14 cellular contexts compared by ENCODE assay signal in the genomic region with DNA sequence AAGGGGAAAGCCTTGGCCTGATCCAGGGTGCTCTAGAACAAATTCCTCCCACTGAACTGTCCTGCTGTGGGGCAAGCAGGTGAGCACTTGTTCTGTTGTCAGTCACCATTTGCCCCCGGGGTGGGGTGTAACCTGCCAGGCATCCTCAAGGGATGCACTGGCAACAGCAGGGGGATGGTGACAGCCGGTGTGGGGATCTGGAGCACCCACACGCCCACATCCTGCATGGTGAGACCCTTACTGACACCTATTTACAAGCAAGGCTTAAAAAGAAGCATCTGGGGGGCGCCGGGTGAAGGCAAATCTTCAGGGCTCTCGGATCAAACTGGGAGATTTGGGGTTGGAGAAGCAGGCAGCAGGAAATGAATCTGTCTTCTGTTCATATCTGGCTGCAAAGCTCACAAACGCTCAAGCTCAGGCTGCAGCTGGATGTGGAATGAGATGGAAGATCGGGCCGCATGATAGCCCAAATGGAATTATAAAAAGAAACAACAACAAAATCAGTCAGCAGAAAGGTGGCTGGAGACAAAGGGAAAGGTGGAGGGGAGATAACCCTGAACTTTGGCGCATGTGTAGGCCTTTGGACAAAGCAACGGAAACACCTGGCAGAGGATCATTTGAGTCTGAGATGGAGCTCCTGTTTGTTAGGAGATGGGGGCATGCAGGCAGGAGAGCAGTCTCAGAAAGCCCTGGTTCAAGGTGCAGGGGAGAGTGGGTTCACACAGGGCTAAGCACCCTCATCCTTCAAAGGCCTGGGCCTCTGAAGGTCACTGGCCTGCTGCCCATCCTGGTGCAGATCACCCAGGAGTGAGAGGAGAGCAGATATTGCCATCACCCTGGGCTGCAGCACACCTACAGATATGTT. TPM values are rescaled to one million over a fixed set of nuclear protein-coding genes. Genes with fewer than 3 reads are reported as not detected.
A peak's percentile ranks its signal among the peaks of the same experiment; 100 is the strongest.
DNase-seq lines count a peak whose midpoint lies in the region; ATAC-seq lines count a peak whose summit lies in the region.
"Had no signal": no experiment of that assay in that cellular context is flagged by ENCODE, and none has a peak within 500 bp of the region (broad histone marks: within the 10 kb centered on the region; RNA-seq: fewer than 3 reads in every experiment).

No MANE protein-coding gene starts in this region.

- intact Hi-C loops in activated CD4-positive, alpha-beta T cell treated with anti-CD3 and anti-CD28 coated beads for 36 hours (cut with DNase I, micrococcal nuclease): no loop called here
- intact Hi-C loops in activated T-helper 1 cell treated with anti-CD3 and anti-CD28 coated beads, Interleukin-12 subunit alpha, Interleukin-12 subunit beta, Interleukin-2, Interleukin-4 antibody, amounts not matched to agents 30 ng/mL and 10 ng/mL and 1 ng/mL, durations not matched to agents 14 hours and 24 hours and 36 hours (cut with micrococcal nuclease): loop anchor here (10.0 kb wide), 1 partner anchor 764 kb away; no protein-coding TSS in a partner anchor

- no peaks in the 10 kb centered on the region for H3K36me3 Mint-ChIP-seq in activated CD4-positive, alpha-beta T cell treated with anti-CD3 and anti-CD28 coated beads for 36 hours (ENCODE audit: low read depth)
- H3K36me3 Mint-ChIP-seq in activated T-helper 1 cell treated with anti-CD3 and anti-CD28 coated beads, Interleukin-12 subunit alpha, Interleukin-12 subunit beta, Interleukin-2, Interleukin-4 antibody, amounts not matched to agents 30 ng/mL and 10 ng/mL and 1 ng/mL, durations not matched to agents 14 hours and 24 hours and 36 hours (ENCODE audit: low read depth): no peaks in the 10 kb centered on the region
- peaks cover 0 to 3% (median 0%) of the 10 kb centered on the region in 3 donors for H3K36me3 Mint-ChIP-seq in naive thymus-derived CD8-positive, alpha-beta T cell

- DNase-seq in activated CD4-positive, alpha-beta T cell treated with anti-CD3 and anti-CD28 coated beads for 36 hours: peak; percentile 24
- DNase-seq in activated CD4-positive, alpha-beta T cell treated with anti-CD3 and anti-CD28 coated beads for 4 hours: no peak
- DNase-seq in NCI-H146 treated with DMSO at 0.1 percent for 48 hours (lab: John Stamatoyannopoulos, UW; ENCODE audit: unreplicated experiment): peak; percentile 72
- DNase-seq in activated T-helper 1 cell treated with anti-CD3 and anti-CD28 coated beads, Interleukin-12 subunit alpha, Interleukin-12 subunit beta, Interleukin-2, Interleukin-4 antibody, amounts not matched to agents 30 ng/mL and 10 ng/mL and 1 ng/mL, durations not matched to agents 14 hours and 24 hours and 36 hours (ENCODE audit: low spot score): no peak
- peak in 4 of 10 donors; percentile 22 to 51 (median 32) for DNase-seq in naive thymus-derived CD8-positive, alpha-beta T cell
- DNase-seq in NCI-H345 (lab: John Stamatoyannopoulos, UW): no peak
- no peak for DNase-seq in NAMALWA (ENCODE audit: low spot score)
- DNase-seq: caudate nucleus, mesenchymal stem cell, MV-4-11, occipital lobe, stomach had no signal

- H3K4me3 Mint-ChIP-seq in activated CD4-positive, alpha-beta T cell treated with anti-CD3 and anti-CD28 coated beads for 36 hours: peak overlapping the region; percentile 1
- H3K4me3 Mint-ChIP-seq in activated T-helper 1 cell treated with anti-CD3 and anti-CD28 coated beads, Interleukin-12 subunit alpha, Interleukin-12 subunit beta, Interleukin-2, Interleukin-4 antibody, amounts not matched to agents 30 ng/mL and 10 ng/mL and 1 ng/mL, durations not matched to agents 14 hours and 24 hours and 36 hours: peak overlapping the region; percentile 71
- H3K4me3 Mint-ChIP-seq in naive thymus-derived CD8-positive, alpha-beta T cell: peak overlapping the region; percentile 88 to 97 (median 93)

- peak; percentile 30 for ATAC-seq in activated CD4-positive, alpha-beta T cell treated with anti-CD3 and anti-CD28 coated beads for 36 hours
- peak; percentile 68 to 71 for ATAC-seq in naive thymus-derived CD8-positive, alpha-beta T cell
- ATAC-seq in HG03565 (IDR thresholded peaks at IDR 0.05; ENCODE audit: unreplicated experiment): no peak

- H3K4me1 Mint-ChIP-seq in activated CD4-positive, alpha-beta T cell treated with anti-CD3 and anti-CD28 coated beads for 36 hours: peaks cover 14% of the 10 kb centered on the region
- H3K4me1 Mint-ChIP-seq in activated T-helper 1 cell treated with anti-CD3 and anti-CD28 coated beads, Interleukin-12 subunit alpha, Interleukin-12 subunit beta, Interleukin-2, Interleukin-4 antibody, amounts not matched to agents 30 ng/mL and 10 ng/mL and 1 ng/mL, durations not matched to agents 14 hours and 24 hours and 36 hours (ENCODE audit: low read depth): peaks cover 26% of the 10 kb centered on the region
- peaks cover 28 to 67% (median 48%) of the 10 kb centered on the region in 4 donors for H3K4me1 Mint-ChIP-seq in naive thymus-derived CD8-positive, alpha-beta T cell

- H3K27me3 Mint-ChIP-seq in activated CD4-positive, alpha-beta T cell treated with anti-CD3 and anti-CD28 coated beads for 36 hours: no peaks in the 10 kb centered on the region
- H3K27me3 Mint-ChIP-seq in activated T-helper 1 cell treated with anti-CD3 and anti-CD28 coated beads, Interleukin-12 subunit alpha, Interleukin-12 subunit beta, Interleukin-2, Interleukin-4 antibody, amounts not matched to agents 30 ng/mL and 10 ng/mL and 1 ng/mL, durations not matched to agents 14 hours and 24 hours and 36 hours (ENCODE audit: insufficient read depth): no peaks in the 10 kb centered on the region
- H3K27me3 Mint-ChIP-seq in naive thymus-derived CD8-positive, alpha-beta T cell: no peaks in the 10 kb centered on the region

- CTCF ChIA-PET in activated CD4-positive, alpha-beta T cell treated with anti-CD3 and anti-CD28 coated beads for 36 hours (lab: Charles Lee): interaction anchor here (0.6 to 2.2 kb wide), 9 partner anchors 14 to 449 kb away, joined by 3 to 11 read pairs (median 3); no protein-coding TSS in a partner anchor

- H3K9me3 Mint-ChIP-seq in activated CD4-positive, alpha-beta T cell treated with anti-CD3 and anti-CD28 coated beads for 36 hours (ENCODE audit: low read depth): no peaks in the 10 kb centered on the region
- no peaks in the 10 kb centered on the region for H3K9me3 Mint-ChIP-seq in activated T-helper 1 cell treated with anti-CD3 and anti-CD28 coated beads, Interleukin-12 subunit alpha, Interleukin-12 subunit beta, Interleukin-2, Interleukin-4 antibody, amounts not matched to agents 30 ng/mL and 10 ng/mL and 1 ng/mL, durations not matched to agents 14 hours and 24 hours and 36 hours
- no peaks in the 10 kb centered on the region for H3K9me3 Mint-ChIP-seq in naive thymus-derived CD8-positive, alpha-beta T cell

- peak overlapping the region; percentile 67 for H3K27ac Mint-ChIP-seq in activated CD4-positive, alpha-beta T cell treated with anti-CD3 and anti-CD28 coated beads for 36 hours
- peak overlapping the region; percentile 6 for H3K27ac Mint-ChIP-seq in activated T-helper 1 cell treated with anti-CD3 and anti-CD28 coated beads, Interleukin-12 subunit alpha, Interleukin-12 subunit beta, Interleukin-2, Interleukin-4 antibody, amounts not matched to agents 30 ng/mL and 10 ng/mL and 1 ng/mL, durations not matched to agents 14 hours and 24 hours and 36 hours
- H3K27ac Mint-ChIP-seq in naive thymus-derived CD8-positive, alpha-beta T cell: peak overlapping the region; percentile 92 to 99 (median 96)

- POLR2A ChIA-PET in activated CD4-positive, alpha-beta T cell treated with anti-CD3 and anti-CD28 coated beads for 36 hours (lab: Charles Lee): interaction anchor here (0.7 to 0.9 kb wide), 2 partner anchors 222 to 477 kb away, joined by 3 read pairs; a partner anchor contains a TSS
- POLR2A ChIA-PET in naive thymus-derived CD8-positive, alpha-beta T cell (lab: Charles Lee): interaction anchor here (0.6 to 3.4 kb wide), 32 partner anchors 9 to 425 kb away, joined by 3 to 29 read pairs (median 4); a partner anchor contains a TSS

RNA-seq across cellular contexts. Expression of a gene that starts 20.9 kb away (rescaled TPM):
- 100 to 1,000 TPM; 131 to 154 TPM for total RNA-seq in activated CD4-positive, alpha-beta T cell treated with anti-CD3 and anti-CD28 coated beads for 36 hours
- total RNA-seq in activated T-helper 1 cell treated with anti-CD3 and anti-CD28 coated beads, Interleukin-12 subunit alpha, Interleukin-12 subunit beta, Interleukin-2, Interleukin-4 antibody, amounts not matched to agents 30 ng/mL and 10 ng/mL and 1 ng/mL, durations not matched to agents 14 hours and 24 hours and 36 hours: 150 and 152 TPM in 2 replicates
- 10 to 100 TPM; 82.5 to 85.0 TPM for total RNA-seq in naive thymus-derived CD8-positive, alpha-beta T cell
- polyA plus RNA-seq in naive thymus-derived CD8-positive, alpha-beta T cell: 100 to 1,000 TPM in 1 of 3 donors, 10 to 100 TPM in 2; 66.6 to 104 (median 77.5) TPM

RNA-seq across cellular contexts. Expression of a gene that starts 26.8 kb away (rescaled TPM):
- 10 to 100 TPM; 46.8 to 59.3 TPM for total RNA-seq in activated CD4-positive, alpha-beta T cell treated with anti-CD3 and anti-CD28 coated beads for 36 hours
- 60.7 and 70.4 TPM in 2 replicates for total RNA-seq in activated T-helper 1 cell treated with anti-CD3 and anti-CD28 coated beads, Interleukin-12 subunit alpha, Interleukin-12 subunit beta, Interleukin-2, Interleukin-4 antibody, amounts not matched to agents 30 ng/mL and 10 ng/mL and 1 ng/mL, durations not matched to agents 14 hours and 24 hours and 36 hours
- 10 to 100 TPM; 27.6 to 31.1 TPM for total RNA-seq in naive thymus-derived CD8-positive, alpha-beta T cell
- 100 to 1,000 TPM; 185 to 201 (median 201) TPM for polyA plus RNA-seq in naive thymus-derived CD8-positive, alpha-beta T cell

RNA-seq across cellular contexts. Expression of a gene that starts 39.4 kb away (rescaled TPM):
- under 1 TPM in 1 of 2 experiments, not detected in 1; 0.61 TPM for total RNA-seq in activated CD4-positive, alpha-beta T cell treated with anti-CD3 and anti-CD28 coated beads for 36 hours
- total RNA-seq in activated T-helper 1 cell treated with anti-CD3 and anti-CD28 coated beads, Interleukin-12 subunit alpha, Interleukin-12 subunit beta, Interleukin-2, Interleukin-4 antibody, amounts not matched to agents 30 ng/mL and 10 ng/mL and 1 ng/mL, durations not matched to agents 14 hours and 24 hours and 36 hours: 1.4 TPM in 1 of 2 replicates, not detected in the other
- not detected for total RNA-seq in naive thymus-derived CD8-positive, alpha-beta T cell
- not detected for polyA plus RNA-seq in naive thymus-derived CD8-positive, alpha-beta T cell
- total RNA-seq: endothelial cell of umbilical vein, occipital lobe had no signal
- polyA plus RNA-seq: endothelial cell of umbilical vein had no signal

RNA-seq across cellular contexts. Expression of a gene that starts 41.2 kb away (rescaled TPM):
- total RNA-seq in activated CD4-positive, alpha-beta T cell treated with anti-CD3 and anti-CD28 coated beads for 36 hours: 10 to 100 TPM; 14.7 TPM
- total RNA-seq in activated T-helper 1 cell treated with anti-CD3 and anti-CD28 coated beads, Interleukin-12 subunit alpha, Interleukin-12 subunit beta, Interleukin-2, Interleukin-4 antibody, amounts not matched to agents 30 ng/mL and 10 ng/mL and 1 ng/mL, durations not matched to agents 14 hours and 24 hours and 36 hours: 28.5 and 29.1 TPM in 2 replicates
- not detected for total RNA-seq in naive thymus-derived CD8-positive, alpha-beta T cell
- under 1 TPM in 1 of 3 donors, not detected in 2; 0.74 TPM for polyA plus RNA-seq in naive thymus-derived CD8-positive, alpha-beta T cell
- total RNA-seq: endothelial cell of umbilical vein, occipital lobe had no signal
- polyA plus RNA-seq: endothelial cell of umbilical vein had no signal

RNA-seq across cellular contexts. Expression of a gene that starts 51.3 kb away (rescaled TPM):
- total RNA-seq in activated CD4-positive, alpha-beta T cell treated with anti-CD3 and anti-CD28 coated beads for 36 hours: 1 to 10 TPM; 7.0 to 7.1 TPM
- 4.3 and 5.2 TPM in 2 replicates for total RNA-seq in activated T-helper 1 cell treated with anti-CD3 and anti-CD28 coated beads, Interleukin-12 subunit alpha, Interleukin-12 subunit beta, Interleukin-2, Interleukin-4 antibody, amounts not matched to agents 30 ng/mL and 10 ng/mL and 1 ng/mL, durations not matched to agents 14 hours and 24 hours and 36 hours
- 10 to 100 TPM; 18.4 to 18.9 TPM for total RNA-seq in naive thymus-derived CD8-positive, alpha-beta T cell
- polyA plus RNA-seq in naive thymus-derived CD8-positive, alpha-beta T cell: 10 to 100 TPM; 82.3 to 97.4 (median 94.2) TPM

Comparison
In these comparisons a context has a peak if more than half of its experiments do, and no peak if none do; other contexts are left out.
1. DNase-seq: peak in activated CD4-positive, alpha-beta T cell treated with anti-CD3 and anti-CD28 coated beads for 36 hours (single experiment) and NCI-H146 treated with DMSO at 0.1 percent for 48 hours (single experiment); none in activated CD4-positive, alpha-beta T cell treated with anti-CD3 and anti-CD28 coated beads for 4 hours (0 of 2), activated T-helper 1 cell treated with anti-CD3 and anti-CD28 coated beads, Interleukin-12 subunit alpha, Interleukin-12 subunit beta, Interleukin-2, Interleukin-4 antibody, amounts not matched to agents 30 ng/mL and 10 ng/mL and 1 ng/mL, durations not matched to agents 14 hours and 24 hours and 36 hours (single experiment), NCI-H345 (single experiment) and NAMALWA (single experiment).
2. H3K27ac Mint-ChIP-seq: peak in every context shown above with its lines; median percentile 96 in naive thymus-derived CD8-positive, alpha-beta T cell; 67 in activated CD4-positive, alpha-beta T cell treated with anti-CD3 and anti-CD28 coated beads for 36 hours; 6 in activated T-helper 1 cell treated with anti-CD3 and anti-CD28 coated beads, Interleukin-12 subunit alpha, Interleukin-12 subunit beta, Interleukin-2, Interleukin-4 antibody, amounts not matched to agents 30 ng/mL and 10 ng/mL and 1 ng/mL, durations not matched to agents 14 hours and 24 hours and 36 hours.
3. H3K4me3 Mint-ChIP-seq: peak in every context shown above with its lines; median percentile 93 in naive thymus-derived CD8-positive, alpha-beta T cell; 71 in activated T-helper 1 cell treated with anti-CD3 and anti-CD28 coated beads, Interleukin-12 subunit alpha, Interleukin-12 subunit beta, Interleukin-2, Interleukin-4 antibody, amounts not matched to agents 30 ng/mL and 10 ng/mL and 1 ng/mL, durations not matched to agents 14 hours and 24 hours and 36 hours; 1 in activated CD4-positive, alpha-beta T cell treated with anti-CD3 and anti-CD28 coated beads for 36 hours.